Comparison of ENCODE assay signal across 8 cellular contexts in the genomic region with DNA sequence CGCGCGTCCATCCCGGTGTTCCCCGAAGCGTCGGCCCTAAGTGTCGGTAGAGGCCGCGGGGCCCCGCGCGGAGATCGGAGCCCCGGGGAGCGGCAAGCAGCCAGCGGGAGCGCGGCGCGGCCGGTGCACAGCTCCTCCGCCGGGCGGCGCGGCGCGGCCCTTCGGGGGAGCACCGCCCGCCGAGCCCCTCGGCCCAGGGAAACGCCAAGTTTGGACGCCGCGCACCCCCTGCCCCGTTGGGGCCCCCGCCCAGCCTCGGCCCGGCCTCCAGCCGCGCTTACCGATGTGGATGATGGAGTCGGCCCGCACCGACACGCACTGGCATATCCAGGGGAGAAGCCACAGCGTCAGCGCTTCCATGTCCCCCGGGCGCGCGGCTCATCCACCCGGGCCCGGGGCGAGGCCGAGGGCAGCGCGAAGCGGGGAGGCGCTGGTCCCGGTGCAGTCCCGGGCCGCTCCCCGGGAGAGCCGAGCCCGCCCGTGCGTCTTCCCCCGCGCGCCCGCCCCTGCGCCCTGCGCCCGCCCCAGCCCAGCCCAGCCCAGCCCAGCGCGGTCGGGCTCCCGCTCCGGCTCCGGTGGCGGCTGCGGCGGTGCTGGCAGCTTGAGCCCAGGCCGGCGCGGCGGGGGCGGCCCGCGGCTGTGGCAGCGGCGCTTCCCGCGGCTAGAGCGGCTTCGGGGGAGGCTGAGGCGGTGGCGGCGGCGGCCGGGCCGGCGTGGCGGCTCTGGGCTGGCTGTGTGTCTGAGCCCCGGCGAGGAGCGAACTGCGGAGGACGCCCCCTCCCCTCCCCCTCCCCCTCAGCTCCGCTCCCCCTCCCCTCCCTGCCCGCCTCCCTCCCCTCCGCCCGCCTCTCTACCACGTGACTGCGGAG. TPM values are rescaled to one million over a fixed set of nuclear protein-coding genes. Genes with fewer than 3 reads are reported as not detected.
A peak's percentile ranks its signal among the peaks of the same experiment; 100 is the strongest.
DNase-seq lines count a peak whose midpoint lies in the region; ATAC-seq and TF ChIP-seq lines count a peak whose summit lies in the region.

A gene (minus strand): TSS at position 763 of the 869 bp plus-strand sequence.

- H3K4me3 ChIP-seq in NB4 (ENCODE audit: low read depth, low read length) (no peak within 1 kb of the TSS), iPS-11a (ENCODE audit: low read depth, low read length) (peak within 1 kb of the TSS; percentile 21)

- TF ChIP-seq CTCF in NB4 (IDR thresholded peaks at IDR 0.05; ENCODE audit: low read depth, low read length), result no peak

- peak; percentile 40 for ATAC-seq in sciatic nerve

- DNase-seq in activated CD8-positive, alpha-beta memory T cell treated with anti-CD3 and anti-CD28 coated beads for 24 hours, result peak; percentile 70
- no peak for DNase-seq in activated CD8-positive, alpha-beta memory T cell treated with anti-CD3 and anti-CD28 coated beads, Interleukin-2, amount 50 U/mL, for 48 hours
- DNase-seq in NB4 (ENCODE audit: low read depth) (peak; percentile 55), amygdala (lab: John Stamatoyannopoulos, UW) (peak in 50 of 56 donors; percentile 47 to 90 (median 71)), sciatic nerve (ENCODE audit: low spot score) (peak; percentile 70), HT-29 (ENCODE audit: low spot score) (no peak), cortex of kidney (lab: John Stamatoyannopoulos, UW) (no peak)

- intact Hi-C loops in sciatic nerve (cut with DNase I), result no loop called here

- no peak for TF ChIP-seq POLR2A in NB4 (IDR thresholded peaks at IDR 0.05; ENCODE audit: extremely low read depth, insufficient read length)

RNA-seq across cellular contexts. Expression of the gene that starts here (rescaled TPM):
- 15.4 TPM for total RNA-seq in sciatic nerve
- total RNA-seq in HT-29 (2014; rRNA removed; shearing (Covaris generic)), result not detected in 2 replicates

Comparison
In these comparisons a context has a peak if more than half of its experiments do, and no peak if none do; other contexts are left out.
1. RNA of the gene that starts here (total RNA-seq): 15.4 TPM in sciatic nerve (single experiment); not detected in HT-29; every median in the first group is over 10 times any median in the second.
2. DNase-seq: peak in activated CD8-positive, alpha-beta memory T cell treated with anti-CD3 and anti-CD28 coated beads for 24 hours (single experiment), NB4 (single experiment), amygdala (50 of 56) and sciatic nerve (single experiment); none in activated CD8-positive, alpha-beta memory T cell treated with anti-CD3 and anti-CD28 coated beads, Interleukin-2, amount 50 U/mL, for 48 hours (single experiment), HT-29 (single experiment) and cortex of kidney (single experiment).